Comparison of ENCODE assay signal across 19 cellular contexts in the genomic region with DNA sequence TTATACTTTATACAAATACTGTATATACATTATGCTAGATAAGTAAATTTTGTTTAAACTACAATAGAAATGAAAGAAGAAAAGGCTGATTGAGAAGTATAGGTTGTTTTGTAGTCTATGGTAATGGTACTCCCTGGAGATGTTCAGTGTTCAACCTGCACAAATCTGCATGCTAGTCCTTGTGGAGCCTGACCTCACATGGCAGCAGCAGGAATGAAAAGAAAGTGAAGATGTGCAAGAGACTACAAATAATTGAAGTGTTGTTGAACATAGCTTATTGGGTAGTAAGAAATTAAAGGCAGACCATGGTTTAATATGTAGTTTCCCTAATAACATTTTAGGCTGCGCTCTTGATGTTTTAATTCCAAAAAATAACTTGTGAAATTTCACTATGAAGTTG.
DNase-seq lines count a peak whose midpoint lies in the region; TF ChIP-seq lines count a peak whose summit lies in the region.
"Had no signal": no experiment of that assay in that cellular context is flagged by ENCODE, and none has a peak within 500 bp of the region (broad histone marks: within the 10 kb centered on the region; RNA-seq: fewer than 3 reads in every experiment).

No MANE protein-coding gene starts in this region.

- POLR2A ChIA-PET in MCF 10A (lab: Yijun Ruan, JAX) = interaction anchor here (0.9 to 1.3 kb wide), 3 partner anchors 48 to 207 kb away, joined by 3 to 6 read pairs (median 3); no protein-coding TSS in a partner anchor

- H3K4me3 ChIP-seq in breast epithelium (no peak overlapping the region), retinal pigment epithelial cell (ENCODE audit: low read length) (no peak overlapping the region)
- H3K4me3 ChIP-seq: stomach had no signal

- H3K4me3 Mint-ChIP-seq in MCF 10A (ENCODE audit: unreplicated experiment) = no peak overlapping the region
- H3K4me3 Mint-ChIP-seq in activated naive CD4-positive, alpha-beta T cell treated with anti-CD3 and anti-CD28 coated beads, Interleukin-2, amount 10 ng/mL, durations not matched to agents 7 days and 5 days = no peak overlapping the region
- H3K4me3 Mint-ChIP-seq: activated CD4-positive, alpha-beta memory T cell treated with anti-CD3 and anti-CD28 coated beads, Interleukin-2, amount 10 ng/mL, durations not matched to agents 7 days and 5 days; activated T-cell treated with anti-CD3 and anti-CD28 coated beads, Interleukin-2, amount 50 U/mL, for 4 hours; central memory CD8-positive, alpha-beta T cell; nephron progenitor cell had no signal

- H3K36me3 Mint-ChIP-seq in MCF 10A (ENCODE audit: insufficient read depth, unreplicated experiment) = no peaks in the 10 kb centered on the region
- H3K36me3 Mint-ChIP-seq in activated naive CD4-positive, alpha-beta T cell treated with anti-CD3 and anti-CD28 coated beads, Interleukin-2, amount 10 ng/mL, durations not matched to agents 7 days and 5 days = no peaks in the 10 kb centered on the region

- no peaks in the 10 kb centered on the region for H3K27me3 ChIP-seq in breast epithelium
- H3K27me3 ChIP-seq: stomach had no signal

- H3K9me3 Mint-ChIP-seq in MCF 10A (ENCODE audit: unreplicated experiment) = no peaks in the 10 kb centered on the region
- no peaks in the 10 kb centered on the region for H3K9me3 Mint-ChIP-seq in activated naive CD4-positive, alpha-beta T cell treated with anti-CD3 and anti-CD28 coated beads, Interleukin-2, amount 10 ng/mL, durations not matched to agents 7 days and 5 days
- H3K9me3 Mint-ChIP-seq: activated CD4-positive, alpha-beta memory T cell treated with anti-CD3 and anti-CD28 coated beads, Interleukin-2, amount 10 ng/mL, durations not matched to agents 7 days and 5 days; activated T-cell treated with anti-CD3 and anti-CD28 coated beads, Interleukin-2, amount 50 U/mL, for 4 hours; nephron progenitor cell had no signal

- DNase-seq in MCF 10A (ENCODE audit: unreplicated experiment) = peak; percentile 42
- no peak for DNase-seq in breast epithelium (ENCODE audit: low spot score in 2 of 2)
- DNase-seq in LHCN-M2 (ENCODE audit: low read depth) = peak; percentile 32
- DNase-seq in dermis blood vessel endothelial cell = peak; percentile 21
- no peak for DNase-seq in retinal pigment epithelial cell (ENCODE audit: low read depth)
- no peak for DNase-seq in amygdala (lab: John Stamatoyannopoulos, UW)
- DNase-seq in activated naive CD4-positive, alpha-beta T cell treated with anti-CD3 and anti-CD28 coated beads, Interleukin-2, amount 10 ng/mL, durations not matched to agents 7 days and 5 days = no peak
- no peak for DNase-seq in dedifferentiated amniotic fluid mesenchymal stem cell (ENCODE audit: extremely low spot score)
- DNase-seq: activated CD4-positive, alpha-beta memory T cell treated with anti-CD3 and anti-CD28 coated beads, Interleukin-2, amount 10 ng/mL, durations not matched to agents 7 days and 5 days; activated T-cell treated with anti-CD3 and anti-CD28 coated beads, Interleukin-2, amount 50 U/mL, for 4 hours; GF-D8; glutamatergic neuron; NCI-H2029; NCI-H524 treated with DMSO at 0.1 percent for 48 hours; nephron progenitor cell; retina; stomach; WERI-Rb-1 had no signal

- no peaks in the 10 kb centered on the region for H3K36me3 ChIP-seq in breast epithelium
- H3K36me3 ChIP-seq: stomach, WERI-Rb-1 had no signal

- no peaks in the 10 kb centered on the region for H3K27me3 Mint-ChIP-seq in MCF 10A (ENCODE audit: insufficient read depth, unreplicated experiment)
- H3K27me3 Mint-ChIP-seq in activated naive CD4-positive, alpha-beta T cell treated with anti-CD3 and anti-CD28 coated beads, Interleukin-2, amount 10 ng/mL, durations not matched to agents 7 days and 5 days = no peaks in the 10 kb centered on the region
- H3K27me3 Mint-ChIP-seq: activated CD4-positive, alpha-beta memory T cell treated with anti-CD3 and anti-CD28 coated beads, Interleukin-2, amount 10 ng/mL, durations not matched to agents 7 days and 5 days; central memory CD8-positive, alpha-beta T cell had no signal

- TF ChIP-seq CTCF in MCF 10A (IDR thresholded peaks at IDR 0.05; ENCODE audit: unreplicated experiment) = peak; percentile 46
- no peak for TF ChIP-seq CTCF in breast epithelium (IDR thresholded peaks at IDR 0.05)
- TF ChIP-seq CTCF in retinal pigment epithelial cell (conservative IDR thresholded peaks at IDR 0.05; ENCODE audit: low read depth, low read length) = peak; percentile 28

- TF ChIP-seq POLR2A in breast epithelium (IDR thresholded peaks at IDR 0.05) = no peak

- no peak overlapping the region for H3K27ac Mint-ChIP-seq in MCF 10A (ENCODE audit: low read depth, unreplicated experiment)
- H3K27ac Mint-ChIP-seq in activated naive CD4-positive, alpha-beta T cell treated with anti-CD3 and anti-CD28 coated beads, Interleukin-2, amount 10 ng/mL, durations not matched to agents 7 days and 5 days = no peak overlapping the region
- H3K27ac Mint-ChIP-seq: activated CD4-positive, alpha-beta memory T cell treated with anti-CD3 and anti-CD28 coated beads, Interleukin-2, amount 10 ng/mL, durations not matched to agents 7 days and 5 days; nephron progenitor cell had no signal

- H3K9me3 ChIP-seq in breast epithelium = no peaks in the 10 kb centered on the region
- H3K9me3 ChIP-seq: stomach had no signal

- no TSS peak for BruUV-seq in MCF 10A (replicated peaks; lab: Mats Ljungman, UMichigan)

- CTCF ChIA-PET in MCF 10A (lab: Yijun Ruan, JAX) = interaction anchor here (0.6 to 2.2 kb wide), 13 partner anchors 17 to 520 kb away, joined by 3 to 11 read pairs (median 4); no protein-coding TSS in a partner anchor
- CTCF ChIA-PET in activated naive CD4-positive, alpha-beta T cell treated with anti-CD3 and anti-CD28 coated beads, Interleukin-2, amount 10 ng/mL, durations not matched to agents 7 days and 5 days (lab: Charles Lee) = no interaction called here

- intact Hi-C loops in MCF 10A (cut with micrococcal nuclease) (loop anchor here (1.0 kb wide), 3 partner anchors 185 to 521 kb away; no protein-coding TSS in a partner anchor), breast epithelium (cut with DNase I; ENCODE audit: low total_unique reads) (no loop called here)

- no peak overlapping the region for H3K27ac ChIP-seq in breast epithelium
- H3K27ac ChIP-seq: stomach, WERI-Rb-1 had no signal

- no peaks in the 10 kb centered on the region for H3K4me1 ChIP-seq in breast epithelium
- H3K4me1 ChIP-seq: stomach had no signal

- H3K4me1 Mint-ChIP-seq in MCF 10A (ENCODE audit: insufficient read depth, unreplicated experiment) = no peaks in the 10 kb centered on the region
- H3K4me1 Mint-ChIP-seq in activated naive CD4-positive, alpha-beta T cell treated with anti-CD3 and anti-CD28 coated beads, Interleukin-2, amount 10 ng/mL, durations not matched to agents 7 days and 5 days = no peaks in the 10 kb centered on the region
- H3K4me1 Mint-ChIP-seq: activated CD4-positive, alpha-beta memory T cell treated with anti-CD3 and anti-CD28 coated beads, Interleukin-2, amount 10 ng/mL, durations not matched to agents 7 days and 5 days; central memory CD8-positive, alpha-beta T cell; nephron progenitor cell had no signal

Comparison
In these comparisons a context has a peak if more than half of its experiments do, and no peak if none do; other contexts are left out.
1. DNase-seq: peak in MCF 10A (single experiment), LHCN-M2 (single experiment) and dermis blood vessel endothelial cell (single experiment); none in breast epithelium (0 of 2), retinal pigment epithelial cell (single experiment), amygdala (0 of 56), activated naive CD4-positive, alpha-beta T cell treated with anti-CD3 and anti-CD28 coated beads, Interleukin-2, amount 10 ng/mL, durations not matched to agents 7 days and 5 days (single experiment) and dedifferentiated amniotic fluid mesenchymal stem cell (single experiment).
2. CTCF ChIP-seq: peak in MCF 10A (single experiment) and retinal pigment epithelial cell (single experiment); none in breast epithelium (0 of 3).